Comparison of ENCODE assay signal across 20 cellular contexts in the genomic region with DNA sequence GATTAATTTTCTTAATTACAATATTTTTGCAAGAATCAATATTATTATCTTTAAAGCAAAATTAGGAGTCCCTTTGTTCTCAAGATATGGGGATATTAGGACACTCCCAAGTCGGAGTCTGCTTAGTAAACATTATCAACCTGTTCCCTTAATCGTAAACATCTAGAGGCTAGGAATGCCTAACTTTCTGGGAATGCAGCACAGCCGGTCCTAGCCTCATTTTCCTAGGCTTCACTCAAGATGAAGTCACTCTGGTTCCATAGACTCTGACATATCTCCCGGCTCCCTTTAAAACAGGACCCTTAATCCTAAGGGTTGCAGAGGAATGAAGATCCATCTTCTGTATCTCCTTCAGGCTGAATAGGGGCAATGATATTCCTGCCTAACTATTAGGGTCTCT.
"Had no signal": no experiment of that assay in that cellular context is flagged by ENCODE, and none has a peak within 500 bp of the region (broad histone marks: within the 10 kb centered on the region; RNA-seq: fewer than 3 reads in every experiment).

No MANE protein-coding gene starts in this region.

- H3K4me3 Mint-ChIP-seq: dendritic cell treated with granulocyte-macrophage colony-stimulating factor and Interleukin-4, amounts not matched to agents 40 ng/mL and 50 ng/mL, for 4 days; effector memory CD8-positive, alpha-beta T cell; endodermal cell; immature natural killer cell; naive thymus-derived CD4-positive, alpha-beta T cell had no signal

- H3K27ac ChIP-seq: colonic mucosa, esophagus muscularis mucosa, foreskin keratinocyte, gastroesophageal sphincter, heart left ventricle, hepatocyte, left lung, lower lobe of right lung had no signal

- H3K9me3 ChIP-seq: colonic mucosa, esophagus muscularis mucosa, gastroesophageal sphincter, heart left ventricle, left lung, lower lobe of right lung had no signal

- H3K4me2 ChIP-seq: hepatocyte had no signal

- H3K27ac Mint-ChIP-seq: dendritic cell treated with granulocyte-macrophage colony-stimulating factor and Interleukin-4, amounts not matched to agents 40 ng/mL and 50 ng/mL, for 4 days; effector memory CD8-positive, alpha-beta T cell; endodermal cell; immature natural killer cell; naive thymus-derived CD4-positive, alpha-beta T cell had no signal

- H3K9me3 Mint-ChIP-seq: dendritic cell treated with granulocyte-macrophage colony-stimulating factor and Interleukin-4, amounts not matched to agents 40 ng/mL and 50 ng/mL, for 4 days; endodermal cell had no signal

- H3K79me2 ChIP-seq: hepatocyte had no signal

- H3K36me3 ChIP-seq: colonic mucosa, esophagus muscularis mucosa, gastroesophageal sphincter, heart left ventricle, left lung, lower lobe of right lung had no signal

- ATAC-seq: effector memory CD8-positive, alpha-beta T cell; foreskin keratinocyte; gastroesophageal sphincter; heart left ventricle; left cardiac atrium; left lung; left ventricle myocardium superior; lower lobe of right lung; naive thymus-derived CD4-positive, alpha-beta T cell had no signal

- H3K27me3 ChIP-seq: colonic mucosa, esophagus muscularis mucosa, foreskin keratinocyte, gastroesophageal sphincter, heart left ventricle, hepatocyte, left lung had no signal

- H3K4me1 ChIP-seq: colonic mucosa, esophagus muscularis mucosa, foreskin keratinocyte, gastroesophageal sphincter, heart left ventricle, left lung, lower lobe of right lung had no signal

- H3K27me3 Mint-ChIP-seq: dendritic cell treated with granulocyte-macrophage colony-stimulating factor and Interleukin-4, amounts not matched to agents 40 ng/mL and 50 ng/mL, for 4 days; effector memory CD8-positive, alpha-beta T cell had no signal

- H3K4me1 Mint-ChIP-seq: immature natural killer cell; naive thymus-derived CD4-positive, alpha-beta T cell had no signal

- H3K36me3 Mint-ChIP-seq: immature natural killer cell had no signal

- DNase-seq: colonic mucosa; cortex of kidney; effector CD8-positive, alpha-beta T cell; effector memory CD8-positive, alpha-beta T cell; endodermal cell; foreskin keratinocyte; heart left ventricle; hypothalamus; immature natural killer cell; left cardiac atrium; left lung; left ventricle myocardium superior; lower lobe of right lung; mesenchymal stem cell; midbrain; naive thymus-derived CD4-positive, alpha-beta T cell had no signal

- H2AFZ ChIP-seq: hepatocyte had no signal

- H3K4me3 ChIP-seq: colonic mucosa, esophagus muscularis mucosa, gastroesophageal sphincter, heart left ventricle, hepatocyte, left lung, lower lobe of right lung had no signal
